17 cellular contexts compared by ENCODE assay signal in the genomic region with DNA sequence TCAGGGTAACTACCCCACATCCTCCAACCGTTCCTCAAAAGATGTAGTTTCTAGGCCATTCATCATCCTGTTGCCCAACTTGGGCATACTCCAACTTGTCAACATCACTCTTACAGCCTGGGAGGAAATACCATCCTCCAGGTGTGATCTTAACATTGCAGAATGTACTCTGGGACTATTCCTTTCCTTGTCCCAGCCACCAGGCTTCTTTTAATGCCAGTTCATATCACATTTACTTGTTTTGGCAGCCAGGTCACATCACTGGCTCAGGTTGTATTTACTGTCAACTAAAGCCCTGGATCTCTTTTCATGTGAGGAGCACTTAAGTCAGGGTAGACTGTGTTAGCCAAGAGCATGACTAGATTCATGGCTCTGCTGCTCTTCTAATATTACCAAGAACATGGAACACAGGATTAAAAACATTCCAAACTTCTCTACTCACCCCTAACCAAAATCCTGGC. TPM values are rescaled to one million over a fixed set of nuclear protein-coding genes. Genes with fewer than 3 reads are reported as not detected.
DNase-seq lines count a peak whose midpoint lies in the region; ATAC-seq, FAIRE-seq and TF ChIP-seq lines count a peak whose summit lies in the region.
"Had no signal": no experiment of that assay in that cellular context is flagged by ENCODE, and none has a peak within 500 bp of the region (broad histone marks: within the 10 kb centered on the region; RNA-seq: fewer than 3 reads in every experiment).

No MANE protein-coding gene starts in this region.

- TF ChIP-seq POLR2A in GM12891 (IDR thresholded peaks at IDR 0.05; ENCODE audit: low read depth, low read length) (no peak), transverse colon (IDR thresholded peaks at IDR 0.05) (no peak)

- TF ChIP-seq EP300 in transverse colon (IDR thresholded peaks at IDR 0.05; ENCODE audit: low read depth): no peak

- H3K36me3 ChIP-seq in pancreas: no peaks in the 10 kb centered on the region
- no peaks in the 10 kb centered on the region for H3K36me3 ChIP-seq in transverse colon
- H3K36me3 ChIP-seq: upper lobe of right lung had no signal

- H3K9me3 ChIP-seq in pancreas: no peaks in the 10 kb centered on the region
- no peaks in the 10 kb centered on the region for H3K9me3 ChIP-seq in transverse colon
- H3K9me3 ChIP-seq: upper lobe of right lung had no signal

- intact Hi-C loops in pancreas (cut with DNase I) (no loop called here), transverse colon (cut with DNase I; ENCODE audit: low total_unique reads) (no loop called here)

- FAIRE-seq in GM12891 (lab: Jason Lieb, UNC): peak; percentile 69
- no peak for FAIRE-seq in pancreas (lab: Jason Lieb, UNC)
- FAIRE-seq: colon had no signal

- H3K4me1 ChIP-seq in pancreas: no peaks in the 10 kb centered on the region
- H3K4me1 ChIP-seq in transverse colon: peaks cover 0 to 5% (median 2%) of the 10 kb centered on the region in 4 donors
- H3K4me1 ChIP-seq: parathyroid adenoma had no signal

- DNase-seq in GM12891 (ENCODE audit: insufficient read length, low spot score) (no peak), NOMO-1 (lab: John Stamatoyannopoulos, UW; ENCODE audit: unreplicated experiment in 2 of 2) (peak; percentile 55 to 73), epithelial cell of prostate (ENCODE audit: low read depth, low spot score) (peak; percentile 78), pancreas (peak in 2 of 6 donors; percentile 44 to 57), NCI-H82 (lab: John Stamatoyannopoulos, UW) (no peak), transverse colon (no peak)
- DNase-seq: activated naive CD8-positive, alpha-beta T cell treated with anti-CD3 and anti-CD28 coated beads, Interleukin-2, amount 10 ng/mL, durations not matched to agents 7 days and 5 days; DMS79; Karpas-422; NCI-H2171; upper lobe of right lung had no signal

- H3K27ac ChIP-seq in epithelial cell of prostate: peak overlapping the region; percentile 94
- H3K27ac ChIP-seq in pancreas: no peak overlapping the region
- H3K27ac ChIP-seq in transverse colon: no peak overlapping the region
- H3K27ac ChIP-seq: HL-60, parathyroid adenoma, upper lobe of right lung had no signal

- ATAC-seq in pancreas: peak; percentile 12 to 52 (median 30)
- ATAC-seq in GM18519 (IDR thresholded peaks at IDR 0.05; ENCODE audit: low FRiP score, unreplicated experiment): no peak
- ATAC-seq in GM18868 (IDR thresholded peaks at IDR 0.05; ENCODE audit: unreplicated experiment): no peak
- ATAC-seq: activated CD4-positive, CD25-positive, alpha-beta regulatory T cell treated with anti-CD3 and anti-CD28 coated beads, Interleukin-2, amount 50 U/mL, for 24 hours; upper lobe of right lung had no signal

- in situ Hi-C loops in transverse colon (cut with MboI; ENCODE audit: low pct_ligation_motif_present in 1 of 4, low pct_unique_long_range_greater_than_20kb in 1 of 4, low sequenced_read_pairs in 3 of 4): loop anchor here in 1 of 4 donors (10.0 kb wide), 1 partner anchor 58 kb away; a partner anchor contains a TSS

- WGBS in pancreas, 2 donors: 0 to 3% methylated on average over 1 of the region's 1 CpG
- WGBS in transverse colon (ENCODE audit: low coverage in 1 of 2), 2 donors: 40 to 56% methylated on average over 1 of the region's 1 CpG

- no peak for TF ChIP-seq CTCF in pancreas (IDR thresholded peaks at IDR 0.05)
- no peak for TF ChIP-seq CTCF in transverse colon (IDR thresholded peaks at IDR 0.05)

- H3K4me3 ChIP-seq in pancreas (no peak overlapping the region), transverse colon (no peak overlapping the region)
- H3K4me3 ChIP-seq: upper lobe of right lung had no signal

- no peaks in the 10 kb centered on the region for H3K27me3 ChIP-seq in pancreas
- no peaks in the 10 kb centered on the region for H3K27me3 ChIP-seq in transverse colon
- H3K27me3 ChIP-seq: upper lobe of right lung had no signal

TF ChIP-seq in GM12891, 5 proteins besides CTCF, POLR2A, EP300 and RAD21:
- no peak for TF ChIP-seq POU2F2 (IDR thresholded peaks at IDR 0.05; ENCODE audit: low read depth, low read length)
- TF ChIP-seq POLR2AphosphoS5 (IDR thresholded peaks at IDR 0.05; ENCODE audit: low read depth, low read length): no peak
- TF ChIP-seq PAX5 (IDR thresholded peaks at IDR 0.05; ENCODE audit: insufficient read depth, low read length, severe bottlenecking): no peak
- TF ChIP-seq SPI1 (IDR thresholded peaks at IDR 0.05; ENCODE audit: low read depth, low read length): no peak
- TF ChIP-seq TAF1 (IDR thresholded peaks at IDR 0.05; ENCODE audit: low read depth, low read length): no peak

RNA-seq across cellular contexts. Expression of a gene that starts 4.0 kb away (rescaled TPM):
- 3.4 TPM for polyA plus RNA-seq in GM12891 (2012; ENCODE audit: low read depth, missing spikeins)
- total RNA-seq in pancreas: 10 to 100 TPM in 1 of 6 donors, 1 to 10 TPM in 5; 7.2 to 12.0 (median 9.1) TPM
- 1 to 10 TPM; 3.3 to 6.1 TPM for polyA plus RNA-seq in pancreas
- 10 to 100 TPM in 3 of 4 donors, 1 to 10 TPM in 1; 9.4 to 29.7 (median 18.9) TPM for total RNA-seq in transverse colon

RNA-seq across cellular contexts. Expression of a gene that starts 59.2 kb away (rescaled TPM):
- 15.7 TPM for polyA plus RNA-seq in GM12891 (2012; ENCODE audit: low read depth, missing spikeins)
- total RNA-seq in pancreas (10 to 100 TPM; 20.6 to 39.6 (median 23.8) TPM), transverse colon (100 to 1,000 TPM; 111 to 162 (median 119) TPM)
- polyA plus RNA-seq in pancreas: 10 to 100 TPM in 1 of 2 donors, 1 to 10 TPM in 1; 9.0 to 11.7 TPM

Comparison
In these comparisons a context has a peak if more than half of its experiments do, and no peak if none do; other contexts are left out.
1. DNase-seq: peak in NOMO-1 (2 of 2) and epithelial cell of prostate (single experiment); none in GM12891 (single experiment), NCI-H82 (single experiment) and transverse colon (single experiment).
2. ATAC-seq: peak in pancreas (4 of 4); none in GM18519 (single experiment) and GM18868 (single experiment).